Comparison of ENCODE assay signal across 8 cellular contexts in genomic region chr1:157969693-157970485, GRCh38. TPM values are rescaled to one million over a fixed set of nuclear protein-coding genes. Genes with fewer than 3 reads are reported as not detected.
DNase-seq lines count a peak whose midpoint lies in the region; ATAC-seq, FAIRE-seq and TF ChIP-seq lines count a peak whose summit lies in the region.

No MANE protein-coding gene starts in this region.

- no peak for TF ChIP-seq POLR2A in HepG2 (IDR thresholded peaks at IDR 0.05; ENCODE audit: insufficient read depth in 1 of 2, low read depth in 2 of 2, low read length in 2 of 2)

- DNase-seq in NCI-H524 (lab: John Stamatoyannopoulos, UW) (peak; percentile 17 to 33), NCI-H524 treated with DMSO at 0.1 percent for 48 hours (lab: John Stamatoyannopoulos, UW) (no peak), NCI-H187 treated with DMSO at 0.1 percent for 48 hours (lab: John Stamatoyannopoulos, UW) (peak; percentile 20), T47D (ENCODE audit: low read depth in 1 of 2, low spot score in 1 of 2) (peak; percentile 71 to 78), HepG2 (ENCODE audit: low spot score) (peak; percentile 13)
- DNase-seq in activated naive CD4-positive, alpha-beta T cell treated with Interleukin-2 at 50 U/mL for 16 hours, result no peak

- H3K4me2 ChIP-seq in HepG2 (ENCODE audit: low read depth, low read length), result no peak overlapping the region

- peaks cover 16% of the 10 kb centered on the region for H3K4me1 ChIP-seq in HepG2 (ENCODE audit: insufficient read depth, low read length)

- ATAC-seq in HepG2, result peak; percentile 38; the same call in 2 of the 3 replicates
- no peak for ATAC-seq in HG02678 (IDR thresholded peaks at IDR 0.05; ENCODE audit: unreplicated experiment)
- ATAC-seq in GM18502 (IDR thresholded peaks at IDR 0.05; ENCODE audit: poor library complexity, unreplicated experiment), result no peak

- no peak for TF ChIP-seq EP300 in HepG2 (IDR thresholded peaks at IDR 0.05; ENCODE audit: low read depth in 2 of 2, low read length in 2 of 2)
- no peak for TF ChIP-seq EP300 in HepG2 (CRISPR knock-in tag; IDR thresholded peaks at IDR 0.05; ENCODE audit: borderline replicate concordance)

- no peak overlapping the region for H2AFZ ChIP-seq in HepG2 (ENCODE audit: low read length)

- no peak overlapping the region for H3K4me3 ChIP-seq in HepG2 (replicated peaks in 1 of 3; ENCODE audit: insufficient read depth in 1 of 3, low read depth in 2 of 3, low read length in 3 of 3)

- POLR2A ChIA-PET in HepG2 (lab: Yijun Ruan, JAX), result no interaction called here

- no peak overlapping the region for H3K27ac ChIP-seq in HepG2 (ENCODE audit: extremely low read length, insufficient read depth, low read length)

- in situ Hi-C loops in T47D (cut with HindIII; ENCODE audit: low pct_unique_long_range_greater_than_20kb, low sequenced_read_pairs), result no loop called here
- in situ Hi-C loops in HepG2 (cut with HindIII; ENCODE audit: extremely low pct_ligation_motif_present, low pct_unique_long_range_greater_than_20kb), result loop anchor here (10.0 kb wide), 1 partner anchor 115 kb away; no protein-coding TSS in a partner anchor

- CTCF ChIA-PET in HepG2 (lab: Yijun Ruan, JAX; ENCODE audit: low intra/inter-chr PET ratio, low total read pairs), result no interaction called here

- no peak overlapping the region for H3K9ac ChIP-seq in HepG2 (ENCODE audit: insufficient read depth, low read depth, low read length)

- peak; percentile 34; the same call in 1 of the 2 replicates for TF ChIP-seq CTCF in HepG2 (CRISPR knock-in tag; IDR thresholded peaks at IDR 0.05)

- TF ChIP-seq RAD21 in HepG2 (CRISPR knock-in tag; IDR thresholded peaks at IDR 0.05), result no peak

- WGBS in HepG2 (ENCODE audit: low lambda C conversion rate), result 35% methylated on average over 3 of the region's 3 CpGs

- H3K27me3 ChIP-seq in HepG2 (ENCODE audit: control insufficient read depth in 1 of 2, insufficient read depth in 2 of 2, low read length in 2 of 2), result no peaks in the 10 kb centered on the region; a peak in 1 of 5 replicates

- no TSS peak for BruUV-seq in HepG2 (replicated peaks; lab: Mats Ljungman, UMichigan)

- H3K79me2 ChIP-seq in HepG2 (ENCODE audit: insufficient read depth, low read length), result no peaks in the 10 kb centered on the region

- H3K9me3 ChIP-seq in HepG2 (ENCODE audit: low read length), result peaks cover 4% of the 10 kb centered on the region; the same call in 1 of the 2 replicates

- peak; percentile 8 for FAIRE-seq in HepG2 (lab: Jason Lieb, UNC)

- no peaks in the 10 kb centered on the region for H4K20me1 ChIP-seq in HepG2 (ENCODE audit: insufficient read depth, low read length)

- no peaks in the 10 kb centered on the region for H3K36me3 ChIP-seq in HepG2 (replicated peaks in 1 of 2; ENCODE audit: control insufficient read depth in 1 of 2, insufficient read depth in 2 of 2, low read length in 2 of 2)

- intact Hi-C loops in HepG2 (cut with micrococcal nuclease; ENCODE audit: unreplicated experiment), result loop anchor here (10.0 kb wide), 1 partner anchor 1025 kb away; no protein-coding TSS in a partner anchor

TF ChIP-seq in HepG2, 621 proteins besides CTCF, POLR2A, EP300 and RAD21:
- TF ChIP-seq, protein P1, sequence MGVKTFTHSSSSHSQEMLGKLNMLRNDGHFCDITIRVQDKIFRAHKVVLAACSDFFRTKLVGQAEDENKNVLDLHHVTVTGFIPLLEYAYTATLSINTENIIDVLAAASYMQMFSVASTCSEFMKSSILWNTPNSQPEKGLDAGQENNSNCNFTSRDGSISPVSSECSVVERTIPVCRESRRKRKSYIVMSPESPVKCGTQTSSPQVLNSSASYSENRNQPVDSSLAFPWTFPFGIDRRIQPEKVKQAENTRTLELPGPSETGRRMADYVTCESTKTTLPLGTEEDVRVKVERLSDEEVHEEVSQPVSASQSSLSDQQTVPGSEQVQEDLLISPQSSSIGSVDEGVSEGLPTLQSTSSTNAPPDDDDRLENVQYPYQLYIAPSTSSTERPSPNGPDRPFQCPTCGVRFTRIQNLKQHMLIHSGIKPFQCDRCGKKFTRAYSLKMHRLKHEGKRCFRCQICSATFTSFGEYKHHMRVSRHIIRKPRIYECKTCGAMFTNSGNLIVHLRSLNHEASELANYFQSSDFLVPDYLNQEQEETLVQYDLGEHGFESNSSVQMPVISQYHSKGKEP (CRISPR knock-in tag; IDR thresholded peaks at IDR 0.05), result no peak
- TF ChIP-seq, protein P2, sequence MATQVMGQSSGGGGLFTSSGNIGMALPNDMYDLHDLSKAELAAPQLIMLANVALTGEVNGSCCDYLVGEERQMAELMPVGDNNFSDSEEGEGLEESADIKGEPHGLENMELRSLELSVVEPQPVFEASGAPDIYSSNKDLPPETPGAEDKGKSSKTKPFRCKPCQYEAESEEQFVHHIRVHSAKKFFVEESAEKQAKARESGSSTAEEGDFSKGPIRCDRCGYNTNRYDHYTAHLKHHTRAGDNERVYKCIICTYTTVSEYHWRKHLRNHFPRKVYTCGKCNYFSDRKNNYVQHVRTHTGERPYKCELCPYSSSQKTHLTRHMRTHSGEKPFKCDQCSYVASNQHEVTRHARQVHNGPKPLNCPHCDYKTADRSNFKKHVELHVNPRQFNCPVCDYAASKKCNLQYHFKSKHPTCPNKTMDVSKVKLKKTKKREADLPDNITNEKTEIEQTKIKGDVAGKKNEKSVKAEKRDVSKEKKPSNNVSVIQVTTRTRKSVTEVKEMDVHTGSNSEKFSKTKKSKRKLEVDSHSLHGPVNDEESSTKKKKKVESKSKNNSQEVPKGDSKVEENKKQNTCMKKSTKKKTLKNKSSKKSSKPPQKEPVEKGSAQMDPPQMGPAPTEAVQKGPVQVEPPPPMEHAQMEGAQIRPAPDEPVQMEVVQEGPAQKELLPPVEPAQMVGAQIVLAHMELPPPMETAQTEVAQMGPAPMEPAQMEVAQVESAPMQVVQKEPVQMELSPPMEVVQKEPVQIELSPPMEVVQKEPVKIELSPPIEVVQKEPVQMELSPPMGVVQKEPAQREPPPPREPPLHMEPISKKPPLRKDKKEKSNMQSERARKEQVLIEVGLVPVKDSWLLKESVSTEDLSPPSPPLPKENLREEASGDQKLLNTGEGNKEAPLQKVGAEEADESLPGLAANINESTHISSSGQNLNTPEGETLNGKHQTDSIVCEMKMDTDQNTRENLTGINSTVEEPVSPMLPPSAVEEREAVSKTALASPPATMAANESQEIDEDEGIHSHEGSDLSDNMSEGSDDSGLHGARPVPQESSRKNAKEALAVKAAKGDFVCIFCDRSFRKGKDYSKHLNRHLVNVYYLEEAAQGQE (IDR thresholded peaks at IDR 0.05; ENCODE audit: borderline replicate concordance in 1 of 2, low read depth in 1 of 2, low read length in 2 of 2), result no peak

RNA-seq across cellular contexts. Expression of gene KIRREL1, which starts 23.6 kb away (rescaled TPM):
- 0.02 TPM in 1 of 2 replicates, not detected in the other for total RNA-seq in HepG2 (2016; rRNA removed; fragmentation: Illumina TruSeq; extraction: Trizol)
- total RNA-seq in HepG2 (2016; cell fraction: cytosol; rRNA removed; fragmentation: Illumina TruSeq; extraction: Trizol; ENCODE audit: low read depth), result not detected in 2 replicates
- 0.02 TPM in 1 of 2 replicates, not detected in the other for total RNA-seq in HepG2 (2016; cell fraction: insoluble cytoplasmic fraction; rRNA removed; fragmentation: Illumina TruSeq; extraction: Trizol)
- total RNA-seq in HepG2 (2016; cell fraction: membrane; rRNA removed; fragmentation: Illumina TruSeq; extraction: Trizol), result not detected in 2 replicates
- 0.06 TPM in 1 of 2 replicates, not detected in the other for total RNA-seq in HepG2 (2016; cell fraction: nucleus; rRNA removed; fragmentation: Illumina TruSeq; extraction: Trizol)
- 0.01 and 0.03 TPM in 2 replicates for polyA plus RNA-seq in HepG2 (2011; rRNA removed)
- 0.01 and 0.03 TPM in 2 replicates for polyA plus RNA-seq in HepG2 (2011; cell fraction: cytosol; rRNA removed)
- 0.03 and 0.07 TPM in 2 replicates for polyA plus RNA-seq in HepG2 (2011; cell fraction: nucleus; rRNA removed)
- polyA plus RNA-seq in HepG2 (2012), result 0.04 TPM in 1 of 2 replicates, not detected in the other
- polyA plus RNA-seq in HepG2 (2016; cell fraction: cytosol; fragmentation: Illumina TruSeq; extraction: Trizol; ENCODE audit: low read depth), result not detected in 2 replicates
- 0.03 TPM in 1 of 2 replicates, not detected in the other for polyA plus RNA-seq in HepG2 (2016; cell fraction: insoluble cytoplasmic fraction; fragmentation: Illumina TruSeq; extraction: Trizol; ENCODE audit: low read depth)
- not detected in 2 replicates for polyA plus RNA-seq in HepG2 (2016; cell fraction: membrane; fragmentation: Illumina TruSeq; extraction: Trizol; ENCODE audit: low read depth)
- polyA plus RNA-seq in HepG2 (2016; cell fraction: nucleus; fragmentation: Illumina TruSeq; extraction: Trizol; ENCODE audit: insufficient read depth, low read depth), result not detected in 2 replicates
- 30.8 TPM in 1 of 2 replicates, not detected in the other for polyA minus RNA-seq in HepG2 (2011; rRNA and poly(A)+ RNA removed; ENCODE audit: low replicate concordance)
- 0.30 TPM in 1 of 2 replicates, not detected in the other for polyA minus RNA-seq in HepG2 (2011; cell fraction: cytosol; rRNA and poly(A)+ RNA removed)
- not detected in 2 replicates for polyA minus RNA-seq in HepG2 (2011; cell fraction: nucleus; rRNA and poly(A)+ RNA removed)

Comparison
In these comparisons a context has a peak if more than half of its experiments do, and no peak if none do; other contexts are left out.
1. DNase-seq: peak in NCI-H524 (2 of 2), NCI-H187 treated with DMSO at 0.1 percent for 48 hours (single experiment), T47D (2 of 2) and HepG2 (single experiment); none in NCI-H524 treated with DMSO at 0.1 percent for 48 hours (single experiment) and activated naive CD4-positive, alpha-beta T cell treated with Interleukin-2 at 50 U/mL for 16 hours (single experiment).